Comparison of ENCODE assay signal across 13 cellular contexts in the genomic region with DNA sequence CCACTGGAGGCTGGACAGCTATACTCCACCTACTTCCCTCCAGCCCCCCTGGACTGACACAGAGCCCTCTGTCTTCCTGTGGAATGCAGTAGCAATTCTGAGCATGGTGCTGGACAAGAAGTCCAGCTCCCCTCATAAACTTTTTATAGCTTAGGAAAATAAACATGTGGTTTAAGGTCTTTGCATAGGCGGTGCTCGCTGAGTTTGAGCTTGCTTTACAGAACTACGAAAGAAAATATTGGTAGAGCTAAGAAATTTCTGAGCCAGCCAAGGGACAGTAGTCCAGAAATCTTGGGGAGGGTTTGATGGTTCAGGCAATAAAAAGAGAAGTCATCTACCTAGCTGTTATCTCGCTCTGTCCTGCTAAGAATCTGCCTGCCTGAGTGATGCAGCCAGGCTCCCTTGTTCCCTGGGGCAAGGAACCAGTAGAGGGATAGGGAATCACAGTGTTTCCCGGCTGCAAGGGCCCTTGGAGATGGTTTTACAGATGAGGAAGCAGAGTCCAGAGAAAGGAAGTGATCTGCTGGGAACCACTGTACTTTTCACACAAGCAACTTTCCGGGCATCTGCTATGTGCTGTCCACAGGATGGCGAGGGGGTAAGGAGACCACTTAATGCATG.
DNase-seq lines count a peak whose midpoint lies in the region; ATAC-seq, FAIRE-seq and TF ChIP-seq lines count a peak whose summit lies in the region.
"Had no signal": no experiment of that assay in that cellular context is flagged by ENCODE, and none has a peak within 500 bp of the region (broad histone marks: within the 10 kb centered on the region; RNA-seq: fewer than 3 reads in every experiment).

No MANE protein-coding gene starts in this region.

- no peak for TF ChIP-seq CTCF in AG04449 (IDR thresholded peaks at IDR 0.05; ENCODE audit: insufficient read depth, low read length, missing control alignments)
- TF ChIP-seq CTCF in astrocyte of the spinal cord (IDR thresholded peaks at IDR 0.05; ENCODE audit: low read depth, low read length), result no peak
- no peak for TF ChIP-seq CTCF in gastrocnemius medialis (IDR thresholded peaks at IDR 0.05 in 4 of 5, conservative IDR thresholded peaks at IDR 0.05 in 1 of 5)

- H3K27me3 ChIP-seq in gastrocnemius medialis, result no peaks in the 10 kb centered on the region
- H3K27me3 ChIP-seq: right lobe of liver, transverse colon had no signal

- CTCF ChIA-PET in AG04449 (lab: Yijun Ruan, JAX), result interaction anchor here (1.3 to 1.7 kb wide), 3 partner anchors 18 to 255 kb away, joined by 4 read pairs; no protein-coding TSS in a partner anchor

- peak; percentile 28 for FAIRE-seq in HTR-8/SVneo (lab: Jason Lieb, UNC)

- H3K27ac ChIP-seq in mesodermal cell (ENCODE audit: low read depth, low read length, severe bottlenecking) (peak overlapping the region; percentile 77), gastrocnemius medialis (no peak overlapping the region)
- H3K27ac ChIP-seq: right lobe of liver had no signal

- no peaks in the 10 kb centered on the region for H3K36me3 ChIP-seq in mesodermal cell (ENCODE audit: control insufficient read depth, insufficient read depth, low read length)
- H3K36me3 ChIP-seq in gastrocnemius medialis, result no peaks in the 10 kb centered on the region
- H3K36me3 ChIP-seq: right lobe of liver, transverse colon had no signal

- ATAC-seq in gastrocnemius medialis, result no peak
- ATAC-seq in GM19023 (IDR thresholded peaks at IDR 0.05; ENCODE audit: unreplicated experiment), result no peak
- ATAC-seq: right lobe of liver had no signal

- H3K4me3 ChIP-seq in AG04449 (ENCODE audit: low read depth, low read length) (no peak overlapping the region), astrocyte of the spinal cord (ENCODE audit: low read depth, low read length) (no peak overlapping the region), mesodermal cell (ENCODE audit: extremely low read depth, insufficient read depth, low read length, poor library complexity, severe bottlenecking) (no peak overlapping the region), gastrocnemius medialis (no peak overlapping the region)
- H3K4me3 ChIP-seq: right lobe of liver, transverse colon had no signal

- POLR2A ChIA-PET in AG04449 (lab: Yijun Ruan, JAX), result no interaction called here

- H3K9me3 ChIP-seq in mesodermal cell (ENCODE audit: control insufficient read depth, low read length) (no peaks in the 10 kb centered on the region), gastrocnemius medialis (no peaks in the 10 kb centered on the region)
- H3K9me3 ChIP-seq: right lobe of liver, transverse colon had no signal

- in situ Hi-C loops in astrocyte of the spinal cord (cut with HindIII; ENCODE audit: low sequenced_read_pairs) (no loop called here), gastrocnemius medialis (cut with MboI; ENCODE audit: low sequenced_read_pairs in 4 of 4) (no loop called here)

- intact Hi-C loops in gastrocnemius medialis (cut with DNase I; ENCODE audit: low total_unique reads), result no loop called here

- peaks cover 19% of the 10 kb centered on the region for H3K4me1 ChIP-seq in mesodermal cell (ENCODE audit: control insufficient read depth, insufficient read depth, low read length, poor library complexity, severe bottlenecking)
- H3K4me1 ChIP-seq in gastrocnemius medialis, result peaks cover 0 to 11% of the 10 kb centered on the region in 2 donors
- H3K4me1 ChIP-seq: right lobe of liver had no signal

- WGBS in mesodermal cell (ENCODE audit: insufficient coverage in 2 of 2), 2 experiments, result 81 to 93% methylated on average over 5 to 7 of the region's 7 CpGs

- no peak for TF ChIP-seq POLR2A in gastrocnemius medialis (IDR thresholded peaks at IDR 0.05)

- DNase-seq in AG04449 (ENCODE audit: low read depth, low spot score) (peak; percentile 59), HTR-8/SVneo (ENCODE audit: insufficient read length, low spot score) (peak; percentile 85), astrocyte of the spinal cord (ENCODE audit: low read depth, low spot score) (peak; percentile 82), gastrocnemius medialis (no peak), COLO668 (lab: John Stamatoyannopoulos, UW; ENCODE audit: unreplicated experiment) (no peak), DMS153 treated with DMSO at 0.1 percent for 48 hours (lab: John Stamatoyannopoulos, UW; ENCODE audit: unreplicated experiment) (no peak)
- DNase-seq: ACHN; effector CD8-positive, alpha-beta T cell; hypothalamus; right lobe of liver; transverse colon had no signal

Comparison
In these comparisons a context has a peak if more than half of its experiments do, and no peak if none do; other contexts are left out.
1. DNase-seq: peak in AG04449 (single experiment), HTR-8/SVneo (single experiment) and astrocyte of the spinal cord (single experiment); none in gastrocnemius medialis (0 of 2), COLO668 (single experiment) and DMS153 treated with DMSO at 0.1 percent for 48 hours (single experiment).